Comparison of ENCODE assay signal across 10 cellular contexts in the genomic region with DNA sequence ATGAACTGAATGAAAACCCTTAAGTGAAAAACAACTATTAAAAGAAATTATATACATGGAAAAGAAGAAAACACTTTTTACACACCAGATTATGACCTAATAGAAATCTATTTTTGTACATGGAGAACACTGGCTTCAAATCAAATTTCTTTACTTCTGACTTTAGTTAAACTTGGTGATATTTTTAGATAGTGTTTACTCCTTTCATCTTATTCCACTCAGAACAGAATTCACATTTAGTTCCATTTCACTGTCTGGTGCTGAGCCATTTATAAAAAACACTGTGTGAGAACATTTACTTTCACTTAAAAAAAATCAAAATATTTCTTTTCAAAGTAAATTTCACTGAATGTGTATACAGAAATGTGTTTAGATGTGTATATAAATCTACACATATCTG.
"Had no signal": no experiment of that assay in that cellular context is flagged by ENCODE, and none has a peak within 500 bp of the region (broad histone marks: within the 10 kb centered on the region; RNA-seq: fewer than 3 reads in every experiment).

No MANE protein-coding gene starts in this region.

- ATAC-seq: activated T-cell treated with anti-CD3 and anti-CD28 coated beads, Interleukin-2, amount 50 U/mL, for 4 hours; foreskin keratinocyte; stimulated activated naive CD8-positive, alpha-beta T cell treated with anti-CD3 and anti-CD28 coated beads, Interleukin-15, Interleukin-2, amounts not matched to agents 100 U/mL and 50 U/mL, for 24 hours had no signal

- H3K27ac ChIP-seq: foreskin keratinocyte, neural progenitor cell had no signal

- H3K4me3 ChIP-seq: neural progenitor cell had no signal

- H3K9ac ChIP-seq: neural progenitor cell had no signal

- FAIRE-seq: keratinocyte had no signal

- H3K4me1 ChIP-seq: foreskin keratinocyte, neural progenitor cell had no signal

- DNase-seq: activated CD4-positive, alpha-beta memory T cell treated with anti-CD3 and anti-CD28 coated beads for 36 hours; activated effector memory CD4-positive, alpha-beta T cell treated with anti-CD3 and anti-CD28 coated beads, Interleukin-2, amount 50 U/mL, for 16 hours; activated T-cell treated with anti-CD3 and anti-CD28 coated beads, Interleukin-2, amount 50 U/mL, for 4 hours; amygdala; foreskin keratinocyte; stimulated activated CD4-positive, alpha-beta T cell treated with anti-CD3 and anti-CD28 coated beads, Interleukin-2, amount 100 ng/mL, for 48 hours; stimulated activated CD8-positive, alpha-beta memory T cell treated with anti-CD3 and anti-CD28 coated beads, Interleukin-4, amount 100 ng/mL, for 48 hours; stimulated activated naive CD8-positive, alpha-beta T cell treated with anti-CD3 and anti-CD28 coated beads, Interleukin-15, Interleukin-2, amounts not matched to agents 100 U/mL and 50 U/mL, for 24 hours had no signal

- H2AFZ ChIP-seq: neural progenitor cell had no signal

- H3K4me2 ChIP-seq: neural progenitor cell had no signal

- H3K27me3 ChIP-seq: foreskin keratinocyte, neural progenitor cell had no signal
